1 cellular context compared by ENCODE assay signal in genomic region chr3:15377961-15378791, GRCh38.
A peak's percentile ranks its signal among the peaks of the same experiment; 100 is the strongest.
TF ChIP-seq lines count a peak whose summit lies in the region.

No MANE protein-coding gene starts in this region.

TF ChIP-seq in GM12878, 131 proteins besides CTCF, POLR2A, EP300 and RAD21 (continued from another document):
- TF ChIP-seq RCOR1 (conservative IDR thresholded peaks at IDR 0.05; ENCODE audit: low read depth, low read length) (no peak), NBN (IDR thresholded peaks at IDR 0.05) (peak; percentile 63), STAT1 (conservative IDR thresholded peaks at IDR 0.05) (0 out of 2 replicates have a peak, but pooled peaks have one; percentile 75), EED (IDR thresholded peaks at IDR 0.05; ENCODE audit: low read depth) (no peak), RELA (IDR thresholded peaks at IDR 0.05; ENCODE audit: borderline replicate concordance, partially characterized antibody) (peak; percentile 81), ATF2 (IDR thresholded peaks at IDR 0.05; ENCODE audit: low read length) (peak; percentile 66), ZZZ3 (IDR thresholded peaks at IDR 0.05; ENCODE audit: control insufficient read depth, insufficient read length, low read depth) (no peak), ZBTB40 (IDR thresholded peaks at IDR 0.05; ENCODE audit: borderline replicate concordance) (peak; percentile 96), PAX5 (IDR thresholded peaks at IDR 0.05; ENCODE audit: borderline replicate concordance, low read depth, low read length) (0 out of 2 replicates have a peak, but pooled peaks have one; percentile 19), ZNF592 (IDR thresholded peaks at IDR 0.05) (0 out of 2 replicates have a peak, but pooled peaks have one; percentile 48), RB1 (IDR thresholded peaks at IDR 0.05; ENCODE audit: borderline replicate concordance) (peak; percentile 71; the same call in 1 of the 2 replicates), JUND (IDR thresholded peaks at IDR 0.05; ENCODE audit: low read depth, low read length) (no peak), HSF1 (IDR thresholded peaks at IDR 0.05; ENCODE audit: low read depth, low read length) (peak; percentile 85), SKIL (IDR thresholded peaks at IDR 0.05; ENCODE audit: low read depth, poor library complexity, severe bottlenecking) (peak; percentile 42), CBFB (IDR thresholded peaks at IDR 0.05; ENCODE audit: low read depth) (peak; percentile 35; the same call in 1 of the 2 replicates), ZNF622 (IDR thresholded peaks at IDR 0.05) (no peak)
